1 cellular context compared by ENCODE assay signal in genomic region chrX:153225438-153226098, GRCh38.
TF ChIP-seq lines count a peak whose summit lies in the region.

No MANE protein-coding gene starts in this region.

TF ChIP-seq in K562, 482 proteins besides CTCF, POLR2A, EP300 and RAD21:
- TF ChIP-seq ZKSCAN1 (IDR thresholded peaks at IDR 0.05; ENCODE audit: low read depth, low read length) (no peak), ZBED1 (IDR thresholded peaks at IDR 0.05) (no peak), CUX1 (CRISPR knock-in tag; IDR thresholded peaks at IDR 0.05) (no peak), SUPT5H (IDR thresholded peaks at IDR 0.05) (no peak)
TF ChIP-seq in K562: peak in this region for 0.
